In genomic region chr3:165210727-165211126, GRCh38 we compare ENCODE assay signal across 30 cellular contexts. TPM values are rescaled to one million over a fixed set of nuclear protein-coding genes. Genes with fewer than 3 reads are reported as not detected.
"Had no signal": no experiment of that assay in that cellular context is flagged by ENCODE, and none has a peak within 500 bp of the region (broad histone marks: within the 10 kb centered on the region; RNA-seq: fewer than 3 reads in every experiment).

No MANE protein-coding gene starts in this region.

- H3K4me1 ChIP-seq: neural progenitor cell, parathyroid adenoma, psoas muscle, testis, tibial artery, upper lobe of right lung, uterus had no signal

- ATAC-seq: natural killer cell; psoas muscle; right cardiac atrium; sciatic nerve; stimulated activated memory B cell treated with anti-CD40 and anti-IgM and Interleukin-4, amounts not matched to agents 10 μg/mL and 1 μg/mL and 100 μg/mL, for 72 hours; stimulated activated naive CD8-positive, alpha-beta T cell treated with anti-CD3 and anti-CD28 coated beads, Interleukin-15, amount 100 ng/mL, for 72 hours; stimulated activated naive CD8-positive, alpha-beta T cell treated with anti-CD3 and anti-CD28 coated beads, Interleukin-15, Interleukin-2, amounts not matched to agents 100 U/mL and 50 U/mL, for 24 hours; upper lobe of right lung had no signal

- H3K36me3 ChIP-seq: neural progenitor cell, ovary, spleen, suprapubic skin, tibial artery, transverse colon, upper lobe of right lung, uterus had no signal

- H3K4me3 ChIP-seq: neural progenitor cell, ovary, psoas muscle, skin epidermis, smooth muscle cell, spleen, suprapubic skin, testis, tibial artery, transverse colon, upper lobe of right lung, uterus had no signal

- DNase-seq: natural killer cell; occipital lobe; ovary; psoas muscle; right cardiac atrium; spleen; stimulated activated CD4-positive, alpha-beta T cell treated with anti-CD3 and anti-CD28 coated beads, Interleukin-12 subunit alpha, Interleukin-12 subunit beta, amount 100 ng/mL, for 4 hours; stimulated activated CD4-positive, alpha-beta T cell treated with anti-CD3 and anti-CD28 coated beads, Interleukin-1b, Interleukin-23, amount 100 ng/mL, for 48 hours; stimulated activated CD4-positive, alpha-beta T cell treated with anti-CD3 and anti-CD28 coated beads, Interleukin-4, amount 100 ng/mL, for 1 hour; stimulated activated CD4-positive, alpha-beta T cell treated with anti-CD3 and anti-CD28 coated beads, Interleukin-4, amount 100 ng/mL, for 4 hours; stimulated activated CD8-positive, alpha-beta memory T cell treated with anti-CD3 and anti-CD28 coated beads, Interleukin-4, amount 100 ng/mL, for 48 hours; stimulated activated naive CD4-positive, alpha-beta T cell; stimulated activated naive CD8-positive, alpha-beta T cell treated with anti-CD3 and anti-CD28 coated beads, Interleukin-15, amount 100 ng/mL, for 72 hours; stimulated activated naive CD8-positive, alpha-beta T cell treated with anti-CD3 and anti-CD28 coated beads, Interleukin-15, Interleukin-2, amounts not matched to agents 100 U/mL and 50 U/mL, for 24 hours; substantia nigra; testis; tibial artery; transverse colon; upper lobe of right lung; uterus had no signal

- H3K27me3 ChIP-seq: ovary, suprapubic skin, testis, tibial artery, transverse colon, upper lobe of right lung, uterus had no signal

- H3K9me3 ChIP-seq: ovary, psoas muscle, spleen, suprapubic skin, testis, tibial artery, transverse colon, upper lobe of right lung, uterus had no signal

- H3K27ac ChIP-seq: neural progenitor cell, ovary, parathyroid adenoma, psoas muscle, skin epidermis, spleen, suprapubic skin, testis, tibial artery, transverse colon, upper lobe of right lung, uterus had no signal

RNA-seq across cellular contexts. Expression of gene SLITRK3, which starts 14.5 kb away (rescaled TPM):
- total RNA-seq: natural killer cell, osteoblast, progenitor cell of endocrine pancreas, renal cortical epithelial cell, sciatic nerve, smooth muscle cell, spleen had no signal
